In genomic region chr19:13756210-13756609, GRCh38 we compare ENCODE assay signal across 22 cellular contexts. TPM values are rescaled to one million over a fixed set of nuclear protein-coding genes. Genes with fewer than 3 reads are reported as not detected.
A peak's percentile ranks its signal among the peaks of the same experiment; 100 is the strongest.
DNase-seq lines count a peak whose midpoint lies in the region; ATAC-seq and TF ChIP-seq lines count a peak whose summit lies in the region.
"Had no signal": no experiment of that assay in that cellular context is flagged by ENCODE, and none has a peak within 500 bp of the region (broad histone marks: within the 10 kb centered on the region; RNA-seq: fewer than 3 reads in every experiment).

No MANE protein-coding gene starts in this region.

- BruUV-seq in IMR-90 (replicated peaks; lab: Mats Ljungman, UMichigan) = no TSS peak
- BruUV-seq in MCF 10A (replicated peaks; lab: Mats Ljungman, UMichigan) = no TSS peak

- H2BK5ac ChIP-seq in IMR-90 (ENCODE audit: low read depth, low read length, poor library complexity, severe bottlenecking) = no peak overlapping the region

- no peaks in the 10 kb centered on the region for H3K27me3 Mint-ChIP-seq in activated naive CD4-positive, alpha-beta T cell treated with anti-CD3 and anti-CD28 coated beads, Interleukin-2, amount 10 ng/mL, durations not matched to agents 7 days and 5 days
- no peaks in the 10 kb centered on the region for H3K27me3 Mint-ChIP-seq in chondrocyte (ENCODE audit: low read depth)
- H3K27me3 Mint-ChIP-seq in MCF 10A (ENCODE audit: insufficient read depth, unreplicated experiment) = no peaks in the 10 kb centered on the region
- H3K27me3 Mint-ChIP-seq: CD4-positive, alpha-beta memory T cell had no signal

- H3K14ac ChIP-seq in IMR-90 (replicated peaks; ENCODE audit: low read depth, low read length) = no peak overlapping the region

- no peak overlapping the region for H4K5ac ChIP-seq in IMR-90 (ENCODE audit: low read depth, low read length)

- no peak overlapping the region for H2AK9ac ChIP-seq in IMR-90 (replicated peaks; ENCODE audit: low read depth, low read length, poor library complexity)

- peak overlapping the region; percentile 65 for H3K27ac Mint-ChIP-seq in activated naive CD4-positive, alpha-beta T cell treated with anti-CD3 and anti-CD28 coated beads, Interleukin-2, amount 10 ng/mL, durations not matched to agents 7 days and 5 days
- H3K27ac Mint-ChIP-seq in activated naive CD4-positive, alpha-beta T cell treated with anti-CD3 and anti-CD28 coated beads, Interleukin-2, amount 50 U/mL, for 72 hours = peak overlapping the region in 1 of 2 donors; percentile 87
- H3K27ac Mint-ChIP-seq in chondrocyte (ENCODE audit: unreplicated experiment) = peak overlapping the region; percentile 20
- H3K27ac Mint-ChIP-seq in MCF 10A (ENCODE audit: low read depth, unreplicated experiment) = no peak overlapping the region

- no peak overlapping the region for H4K91ac ChIP-seq in IMR-90 (ENCODE audit: insufficient read depth, low read depth, low read length)

- intact Hi-C loops in IMR-90 (cut with micrococcal nuclease) = no loop called here
- intact Hi-C loops in MCF 10A (cut with micrococcal nuclease) = no loop called here

- H4K8ac ChIP-seq in IMR-90 (ENCODE audit: low read depth in 2 of 2, low read length in 2 of 2) = no peak overlapping the region

- 95% methylated on average over 4 of the region's 9 CpGs; no CpG with 5 or more reads in 1 of the 2 experiments for WGBS in IMR-90 (ENCODE audit: extremely low coverage in 2 of 2, insufficient read length in 1 of 2), 2 experiments
- over 99% methylated on average over 9 of the region's 9 CpGs for WGBS in thymus

- peaks cover 7 to 29% of the 10 kb centered on the region in 2 experiments for H3K79me1 ChIP-seq in IMR-90 (ENCODE audit: low read depth in 1 of 2, low read length in 2 of 2)

- no peak overlapping the region for H3K18ac ChIP-seq in IMR-90 (ENCODE audit: low read depth, low read length)

- H3K27me3 ChIP-seq in IMR-90 (ENCODE audit: control insufficient read depth, insufficient read depth, low read length) = no peaks in the 10 kb centered on the region
- no peaks in the 10 kb centered on the region for H3K27me3 ChIP-seq in thymus (ENCODE audit: control insufficient read depth, insufficient read depth)
- H3K27me3 ChIP-seq: BE2C; BLaER1 treated with 17β-estradiol and CSF1 and Interleukin-3, amounts not matched to agents 10 nM and 100 nM had no signal

- H3K27ac ChIP-seq in IMR-90 (ENCODE audit: insufficient read depth, low read length) = no peak overlapping the region
- H3K27ac ChIP-seq in thymus (ENCODE audit: low read depth) = peak overlapping the region; percentile 18
- H3K27ac ChIP-seq: A549; BLaER1 treated with 17β-estradiol and CSF1 and Interleukin-3, amounts not matched to agents 10 nM and 100 nM; GM23248 had no signal

- no peak overlapping the region for H3K4me2 ChIP-seq in IMR-90 (ENCODE audit: low read depth, low read length)
- H3K4me2 ChIP-seq: A549; BLaER1 treated with 17β-estradiol and CSF1 and Interleukin-3, amounts not matched to agents 10 nM and 100 nM had no signal

- no peaks in the 10 kb centered on the region for H3K4me1 ChIP-seq in IMR-90 (ENCODE audit: control insufficient read depth, insufficient read depth, low read length)
- no peaks in the 10 kb centered on the region for H3K4me1 ChIP-seq in thymus (ENCODE audit: control insufficient read depth, insufficient read depth, low read length)
- H3K4me1 ChIP-seq: A549, BE2C had no signal

- no peak overlapping the region for H3K9ac ChIP-seq in IMR-90 (ENCODE audit: low read depth, low read length)
- H3K9ac ChIP-seq: BLaER1 treated with 17β-estradiol and CSF1 and Interleukin-3, amounts not matched to agents 10 nM and 100 nM; GM23248 had no signal

- H3K36me3 Mint-ChIP-seq in activated naive CD4-positive, alpha-beta T cell treated with anti-CD3 and anti-CD28 coated beads, Interleukin-2, amount 10 ng/mL, durations not matched to agents 7 days and 5 days = peaks cover 39% of the 10 kb centered on the region
- peaks cover 7 to 21% of the 10 kb centered on the region in 2 donors for H3K36me3 Mint-ChIP-seq in activated naive CD4-positive, alpha-beta T cell treated with anti-CD3 and anti-CD28 coated beads, Interleukin-2, amount 50 U/mL, for 72 hours
- H3K36me3 Mint-ChIP-seq in chondrocyte (ENCODE audit: low read depth) = peaks cover 21% of the 10 kb centered on the region
- H3K36me3 Mint-ChIP-seq in MCF 10A (ENCODE audit: insufficient read depth, unreplicated experiment) = peaks cover 81% of the 10 kb centered on the region

- H2AFZ ChIP-seq in IMR-90 (replicated peaks; ENCODE audit: low read length, poor library complexity) = peak overlapping the region; percentile 11
- H2AFZ ChIP-seq: GM23248 had no signal

- no peak overlapping the region for H2AK5ac ChIP-seq in IMR-90 (ENCODE audit: low read depth, low read length)

- H3K4me3 ChIP-seq in IMR-90 (ENCODE audit: insufficient read depth, low read depth, low read length) (no peak overlapping the region), thymus (ENCODE audit: low read length) (no peak overlapping the region)
- H3K4me3 ChIP-seq: A549; BLaER1 treated with 17β-estradiol and CSF1 and Interleukin-3, amounts not matched to agents 10 nM and 100 nM; GM23248 had no signal

- H2BK20ac ChIP-seq in IMR-90 (ENCODE audit: low read depth, low read length) = no peak overlapping the region

- no peak overlapping the region for H3K4me3 Mint-ChIP-seq in activated naive CD4-positive, alpha-beta T cell treated with anti-CD3 and anti-CD28 coated beads, Interleukin-2, amount 10 ng/mL, durations not matched to agents 7 days and 5 days
- H3K4me3 Mint-ChIP-seq in chondrocyte (ENCODE audit: unreplicated experiment) (no peak overlapping the region), MCF 10A (ENCODE audit: unreplicated experiment) (no peak overlapping the region)
- H3K4me3 Mint-ChIP-seq: CD4-positive, alpha-beta memory T cell had no signal

- no peak overlapping the region for H2BK15ac ChIP-seq in IMR-90 (ENCODE audit: low read depth, low read length)

- CTCF ChIA-PET in activated naive CD4-positive, alpha-beta T cell treated with anti-CD3 and anti-CD28 coated beads, Interleukin-2, amount 10 ng/mL, durations not matched to agents 7 days and 5 days (lab: Charles Lee) = interaction anchor here (0.7 kb wide), 1 partner anchor 237 kb away, joined by 3 read pairs; no protein-coding TSS in a partner anchor
- CTCF ChIA-PET in IMR-90 (lab: Yijun Ruan, JAX) (no interaction called here), MCF 10A (lab: Yijun Ruan, JAX) (interaction anchor here (0.6 kb wide), 1 partner anchor 11 kb away, joined by 4 read pairs; no protein-coding TSS in a partner anchor)

- no peak for ATAC-seq in activated naive CD4-positive, alpha-beta T cell treated with anti-CD3 and anti-CD28 coated beads, Interleukin-2, amount 50 U/mL, for 72 hours
- ATAC-seq in IMR-90 (ENCODE audit: low read depth) (no peak), HG02759 (IDR thresholded peaks at IDR 0.05; ENCODE audit: unreplicated experiment) (no peak)
- ATAC-seq: A549 had no signal

- H3K23ac ChIP-seq in IMR-90 (ENCODE audit: low read depth, low read length) = no peak overlapping the region

- no peak for DNase-seq in activated naive CD4-positive, alpha-beta T cell treated with anti-CD3 and anti-CD28 coated beads, Interleukin-2, amount 10 ng/mL, durations not matched to agents 7 days and 5 days
- DNase-seq in activated naive CD4-positive, alpha-beta T cell treated with anti-CD3 and anti-CD28 coated beads, Interleukin-2, amount 50 U/mL, for 72 hours (ENCODE audit: low spot score in 2 of 2) = no peak
- DNase-seq in IMR-90 (no peak), chondrocyte (ENCODE audit: low spot score) (no peak), MCF 10A (ENCODE audit: unreplicated experiment) (no peak)
- DNase-seq: 8988T; ACHN; AML-193; BE2C; Calu3; CD4-positive, alpha-beta memory T cell; COR-L47; DMS53; DMS79 treated with DMSO at 0.1 percent for 48 hours; GF-D8; GM23248; H7; HCEC 1CT had no signal

- TF ChIP-seq RAD21 in IMR-90 (IDR thresholded peaks at IDR 0.05; ENCODE audit: low read length) = no peak

- no peak overlapping the region for H3K4ac ChIP-seq in IMR-90 (ENCODE audit: low read depth, low read length)

- TF ChIP-seq CTCF in IMR-90 (conservative IDR thresholded peaks at IDR 0.05; ENCODE audit: low read depth, low read length) = no peak
- no peak for TF ChIP-seq CTCF in chondrocyte (IDR thresholded peaks at IDR 0.05)
- TF ChIP-seq CTCF in MCF 10A (IDR thresholded peaks at IDR 0.05; ENCODE audit: unreplicated experiment) = no peak

- H3K4me1 Mint-ChIP-seq in activated naive CD4-positive, alpha-beta T cell treated with anti-CD3 and anti-CD28 coated beads, Interleukin-2, amount 10 ng/mL, durations not matched to agents 7 days and 5 days = peaks cover 3% of the 10 kb centered on the region
- H3K4me1 Mint-ChIP-seq in chondrocyte (ENCODE audit: low read depth) (no peaks in the 10 kb centered on the region), MCF 10A (ENCODE audit: insufficient read depth, unreplicated experiment) (no peaks in the 10 kb centered on the region)

- in situ Hi-C loops in IMR-90 (cut with MboI; ENCODE audit: low sequenced_read_pairs) = loop anchor here (25.0 kb wide), 1 partner anchor 331 kb away; the partner anchor contains the start of genes C19orf67 and SAMD1

- H3K9me3 ChIP-seq in IMR-90 (ENCODE audit: control insufficient read depth, insufficient read depth, low read length) = no peaks in the 10 kb centered on the region
- H3K9me3 ChIP-seq in thymus (ENCODE audit: control insufficient read depth) = no peaks in the 10 kb centered on the region
- H3K9me3 ChIP-seq: A549; BE2C; BLaER1 treated with 17β-estradiol and CSF1 and Interleukin-3, amounts not matched to agents 10 nM and 100 nM had no signal

- no peaks in the 10 kb centered on the region; the same call in 1 of the 2 replicates for H4K20me1 ChIP-seq in IMR-90 (ENCODE audit: insufficient read depth, low read length)

- dilution Hi-C loops in IMR-90 (cut with HindIII; ENCODE audit: low sequenced_read_pairs, unreplicated experiment) = no loop called here

- no peaks in the 10 kb centered on the region for H3K9me3 Mint-ChIP-seq in activated naive CD4-positive, alpha-beta T cell treated with anti-CD3 and anti-CD28 coated beads, Interleukin-2, amount 10 ng/mL, durations not matched to agents 7 days and 5 days
- H3K9me3 Mint-ChIP-seq in activated naive CD4-positive, alpha-beta T cell treated with anti-CD3 and anti-CD28 coated beads, Interleukin-2, amount 50 U/mL, for 72 hours = no peaks in the 10 kb centered on the region
- no peaks in the 10 kb centered on the region for H3K9me3 Mint-ChIP-seq in chondrocyte (ENCODE audit: low read depth)
- no peaks in the 10 kb centered on the region for H3K9me3 Mint-ChIP-seq in MCF 10A (ENCODE audit: unreplicated experiment)
- H3K9me3 Mint-ChIP-seq: CD4-positive, alpha-beta memory T cell had no signal

- H2BK120ac ChIP-seq in IMR-90 (ENCODE audit: low read depth, low read length) = no peak overlapping the region

- no peak for TF ChIP-seq POLR2A in IMR-90 (IDR thresholded peaks at IDR 0.05; ENCODE audit: low read depth, low read length)

- peaks cover 73% of the 10 kb centered on the region for H3K36me3 ChIP-seq in IMR-90 (ENCODE audit: control insufficient read depth, insufficient read depth, low read length)
- peaks cover 89% of the 10 kb centered on the region for H3K36me3 ChIP-seq in thymus (ENCODE audit: control insufficient read depth, insufficient read depth)

- no peak overlapping the region for H3K56ac ChIP-seq in IMR-90 (ENCODE audit: extremely low read depth, insufficient read depth, low read length)

- H3K9me1 ChIP-seq in IMR-90 (ENCODE audit: insufficient read depth, low read length) = no peaks in the 10 kb centered on the region

- POLR2A ChIA-PET in IMR-90 (lab: Charles Lee; ENCODE audit: unreplicated experiment) (interaction anchor here (0.7 kb wide), 1 partner anchor 204 kb away, joined by 5 read pairs; no protein-coding TSS in a partner anchor), MCF 10A (lab: Yijun Ruan, JAX) (interaction anchor here (1.3 kb wide), 1 partner anchor 18 kb away, joined by 4 read pairs; the partner anchor contains the start of gene C19orf53)

RNA-seq across cellular contexts. Expression of gene MRI1, which starts 8.1 kb away (rescaled TPM):
- total RNA-seq in activated naive CD4-positive, alpha-beta T cell treated with anti-CD3 and anti-CD28 coated beads, Interleukin-2, amount 50 U/mL, for 72 hours = 10 to 100 TPM; 39.5 to 46.4 TPM
- total RNA-seq in IMR-90 (2012; rRNA removed) (26.7 and 28.9 TPM in 2 replicates), chondrocyte (18.7 to 25.4 TPM (median 20.2 TPM) in 3 replicates), MCF 10A (2022) (24.8 and 27.0 TPM in 2 replicates)
- polyA plus RNA-seq in IMR-90 (2012; rRNA removed) (37.6 and 45.5 TPM in 2 replicates), thymus (36.3 TPM)
- polyA plus RNA-seq in IMR-90 (2012; cell fraction: cytosol; rRNA removed) = 29.4 and 32.6 TPM in 2 replicates
- 200 and 405 TPM in 2 replicates for polyA plus RNA-seq in IMR-90 (2012; cell fraction: nucleus; rRNA removed; ENCODE audit: low replicate concordance)

RNA-seq across cellular contexts. Expression of gene C19orf53, which starts 18.0 kb away (rescaled TPM):
- 100 to 1,000 TPM in 1 of 2 donors, 10 to 100 TPM in 1; 92.3 to 134 TPM for total RNA-seq in activated naive CD4-positive, alpha-beta T cell treated with anti-CD3 and anti-CD28 coated beads, Interleukin-2, amount 50 U/mL, for 72 hours
- total RNA-seq in IMR-90 (2012; rRNA removed) (61.3 and 68.3 TPM in 2 replicates), chondrocyte (71.2 to 91.5 TPM (median 75.7 TPM) in 3 replicates), MCF 10A (2022) (89.0 and 101 TPM in 2 replicates)
- polyA plus RNA-seq in IMR-90 (2012; rRNA removed) (290 and 349 TPM in 2 replicates), thymus (163 TPM)
- polyA plus RNA-seq in IMR-90 (2012; cell fraction: cytosol; rRNA removed) = 572 and 791 TPM in 2 replicates
- polyA plus RNA-seq in IMR-90 (2012; cell fraction: nucleus; rRNA removed; ENCODE audit: low replicate concordance) = 129 and 215 TPM in 2 replicates

RNA-seq across cellular contexts. Expression of gene ZSWIM4, which starts 39.0 kb away (rescaled TPM):
- 1 to 10 TPM; 6.3 to 8.8 TPM for total RNA-seq in activated naive CD4-positive, alpha-beta T cell treated with anti-CD3 and anti-CD28 coated beads, Interleukin-2, amount 50 U/mL, for 72 hours
- 1.9 and 2.2 TPM in 2 replicates for total RNA-seq in IMR-90 (2012; rRNA removed)
- polyA plus RNA-seq in IMR-90 (2012; rRNA removed) = 6.2 and 7.6 TPM in 2 replicates
- 4.7 and 10.4 TPM in 2 replicates for polyA plus RNA-seq in IMR-90 (2012; cell fraction: cytosol; rRNA removed)
- polyA plus RNA-seq in IMR-90 (2012; cell fraction: nucleus; rRNA removed; ENCODE audit: low replicate concordance) = 13.1 and 27.5 TPM in 2 replicates
- total RNA-seq in chondrocyte = 6.8 to 10.6 TPM (median 9.5 TPM) in 3 replicates
- 3.3 TPM for polyA plus RNA-seq in thymus
- 9.2 and 9.4 TPM in 2 replicates for total RNA-seq in MCF 10A (2022)
